In genomic region chr9:4762108-4762888, GRCh38 we compare ENCODE assay signal across 1 cellular context.
TF ChIP-seq lines count a peak whose summit lies in the region.

No MANE protein-coding gene starts in this region.

TF ChIP-seq in GM12878, 131 proteins besides CTCF, POLR2A, EP300 and RAD21 (continued from another document):
- TF ChIP-seq REST (IDR thresholded peaks at IDR 0.05; ENCODE audit: low read depth, low read length) (no peak), ZNF384 (IDR thresholded peaks at IDR 0.05; ENCODE audit: borderline replicate concordance, low read depth, low read length) (peak; percentile 19; the same call in 1 of the 2 replicates), HCFC1 (IDR thresholded peaks at IDR 0.05; ENCODE audit: low read length) (no peak), SIN3A (IDR thresholded peaks at IDR 0.05; ENCODE audit: low read depth, low read length) (0 out of 2 replicates have a peak, but pooled peaks have one; percentile 41), TCF12 (IDR thresholded peaks at IDR 0.05; ENCODE audit: low read depth, low read length) (no peak), FOXK2 (IDR thresholded peaks at IDR 0.05) (no peak), LARP7 (IDR thresholded peaks at IDR 0.05) (0 out of 2 replicates have a peak, but pooled peaks have one; percentile 26), BHLHE40 (IDR thresholded peaks at IDR 0.05; ENCODE audit: borderline replicate concordance in 1 of 2, low read depth in 2 of 2, low read length in 1 of 2) (peak; percentile 69 to 92; a peak in 3 of 4 replicates), ZNF217 (IDR thresholded peaks at IDR 0.05) (peak; percentile 69; the same call in 1 of the 2 replicates), YBX1 (IDR thresholded peaks at IDR 0.05) (no peak), TCF7 (IDR thresholded peaks at IDR 0.05; ENCODE audit: borderline replicate concordance) (no peak), E2F8 (IDR thresholded peaks at IDR 0.05; ENCODE audit: low read depth, partially characterized antibody) (no peak), PAX5 (IDR thresholded peaks at IDR 0.05; ENCODE audit: borderline replicate concordance, low read depth, low read length) (no peak), HDGF (IDR thresholded peaks at IDR 0.05) (0 out of 2 replicates have a peak, but pooled peaks have one; percentile 12), RUNX3 (IDR thresholded peaks at IDR 0.05; ENCODE audit: low read length) (peak; percentile 67), ETV6 (conservative IDR thresholded peaks at IDR 0.05 in 1 of 2, IDR thresholded peaks at IDR 0.05 in 1 of 2; ENCODE audit: borderline replicate concordance in 1 of 2, low read depth in 1 of 2) (no peak), ZBTB33 (IDR thresholded peaks at IDR 0.05) (0 out of 2 replicates have a peak, but pooled peaks have one; percentile 13), CBX3 (IDR thresholded peaks at IDR 0.05; ENCODE audit: borderline replicate concordance, low read depth) (no peak), ZNF24 (IDR thresholded peaks at IDR 0.05) (no peak), IRF5 (IDR thresholded peaks at IDR 0.05; ENCODE audit: borderline replicate concordance) (no peak), IRF3 (IDR thresholded peaks at IDR 0.05) (0 out of 2 replicates have a peak, but pooled peaks have one; percentile 11), BRCA1 (IDR thresholded peaks at IDR 0.05; ENCODE audit: low read depth, low read length) (no peak), TARDBP (IDR thresholded peaks at IDR 0.05; ENCODE audit: borderline replicate concordance) (no peak), NR2C2 (IDR thresholded peaks at IDR 0.05; ENCODE audit: borderline replicate concordance, control insufficient read depth, insufficient read length, low read depth) (no peak), RAD51 (IDR thresholded peaks at IDR 0.05) (peak; percentile 63), MEF2B (IDR thresholded peaks at IDR 0.05; ENCODE audit: partially characterized antibody, poor library complexity, severe bottlenecking) (peak; percentile 59), BCL3 (IDR thresholded peaks at IDR 0.05; ENCODE audit: borderline replicate concordance, insufficient read depth, low read depth, low read length, poor library complexity, severe bottlenecking) (no peak), YY1 (IDR thresholded peaks at IDR 0.05; ENCODE audit: low read depth, low read length) (peak; percentile 53; the same call in 1 of the 2 replicates), CHD1 (IDR thresholded peaks at IDR 0.05; ENCODE audit: low read depth, low read length) (no peak), RELB (IDR thresholded peaks at IDR 0.05; ENCODE audit: low read depth) (peak; percentile 76; the same call in 1 of the 2 replicates), SP1 (IDR thresholded peaks at IDR 0.05; ENCODE audit: low read depth, low read length) (no peak), ATF7 (IDR thresholded peaks at IDR 0.05; ENCODE audit: low read depth) (peak; percentile 54), SIX5 (IDR thresholded peaks at IDR 0.05; ENCODE audit: low read depth, low read length, severe bottlenecking) (no peak), PBX3 (IDR thresholded peaks at IDR 0.05; ENCODE audit: insufficient replicate concordance, low read depth, low read length) (no peak), BCLAF1 (IDR thresholded peaks at IDR 0.05) (no peak), RCOR1 (conservative IDR thresholded peaks at IDR 0.05; ENCODE audit: low read depth, low read length) (no peak), EED (IDR thresholded peaks at IDR 0.05; ENCODE audit: low read depth) (no peak)
TF ChIP-seq in GM12878: peak in this region for 35.
